28 cellular contexts compared by ENCODE assay signal in genomic region chr6:124080483-124080882, GRCh38.
"Had no signal": no experiment of that assay in that cellular context is flagged by ENCODE, and none has a peak within 500 bp of the region (broad histone marks: within the 10 kb centered on the region; RNA-seq: fewer than 3 reads in every experiment).

No MANE protein-coding gene starts in this region.

- H3K4me2 ChIP-seq: neural progenitor cell had no signal

- H3K9me3 ChIP-seq: ovary, psoas muscle, right lobe of liver, sigmoid colon, stomach, thoracic aorta, thyroid gland, tibial nerve, upper lobe of left lung, vagina had no signal

- DNase-seq: natural killer cell; nephron progenitor cell; occipital lobe; ovary; posterior cingulate gyrus; psoas muscle; right cardiac atrium; right lobe of liver; sigmoid colon; small intestine; stimulated activated CD4-positive, alpha-beta T cell treated with anti-CD3 and anti-CD28 coated beads, Interleukin-15, amount 100 ng/mL, for 24 hours; stimulated activated CD4-positive, alpha-beta T cell treated with anti-CD3 and anti-CD28 coated beads, Interleukin-2, amount 100 ng/mL, for 24 hours; stimulated activated CD4-positive, alpha-beta T cell treated with anti-CD3 and anti-CD28 coated beads, Interleukin-2, amount 100 ng/mL, for 48 hours; stimulated activated CD4-positive, alpha-beta T cell treated with anti-CD3 and anti-CD28 coated beads, Interleukin-4, amount 100 ng/mL, for 24 hours; stimulated activated naive B cell treated with anti-CD40 and anti-IgM and Interleukin-4, amounts not matched to agents 10 μg/mL and 1 μg/mL and 100 μg/mL, for 72 hours; stimulated activated naive CD4-positive, alpha-beta T cell treated with Interleukin-2 at 50 U/mL for 16 hours; stomach; thyroid gland; trophoblast cell; upper lobe of left lung had no signal

- ATAC-seq: natural killer cell; right cardiac atrium; right lobe of liver; stimulated activated effector memory CD8-positive, alpha-beta T cell treated with anti-CD3 and anti-CD28 coated beads, Interleukin-12 subunit alpha, Interleukin-12 subunit beta, amount 100 ng/mL, for 72 hours; stimulated activated naive B cell treated with anti-CD40 and anti-IgM and Interleukin-4, amounts not matched to agents 10 μg/mL and 1 μg/mL and 100 μg/mL, for 72 hours had no signal

- H3K27me3 ChIP-seq: neural progenitor cell, ovary, right lobe of liver, sigmoid colon, stomach, thyroid gland, tibial nerve, upper lobe of left lung, vagina had no signal

- H3K4me1 ChIP-seq: neural progenitor cell, parathyroid adenoma, right lobe of liver, thyroid gland, upper lobe of left lung, vagina had no signal

- H3K9ac ChIP-seq: neural progenitor cell, parathyroid adenoma had no signal

- H3K4me3 Mint-ChIP-seq: natural killer cell; nephron progenitor cell; neural progenitor cell; stimulated activated effector memory CD8-positive, alpha-beta T cell treated with anti-CD3 and anti-CD28 coated beads, Interleukin-12 subunit alpha, Interleukin-12 subunit beta, amount 100 ng/mL, for 72 hours; stimulated activated naive B cell treated with anti-CD40 and anti-IgM and Interleukin-4, amounts not matched to agents 10 μg/mL and 1 μg/mL and 100 μg/mL, for 72 hours; stimulated activated naive CD8-positive, alpha-beta T cell treated with anti-CD3 and anti-CD28 coated beads, Interleukin-15, Interleukin-2, amounts not matched to agents 100 ng/mL and 50 ng/mL, for 24 hours had no signal

- H3K4me3 ChIP-seq: neural progenitor cell, ovary, right lobe of liver, sigmoid colon, stomach, thoracic aorta, thyroid gland, tibial nerve, upper lobe of left lung, vagina had no signal

- H3K4me1 Mint-ChIP-seq: natural killer cell; stimulated activated effector memory CD8-positive, alpha-beta T cell treated with anti-CD3 and anti-CD28 coated beads, Interleukin-12 subunit alpha, Interleukin-12 subunit beta, amount 100 ng/mL, for 72 hours; stimulated activated naive B cell treated with anti-CD40 and anti-IgM and Interleukin-4, amounts not matched to agents 10 μg/mL and 1 μg/mL and 100 μg/mL, for 72 hours had no signal

- H3K27me3 Mint-ChIP-seq: progenitor cell of endocrine pancreas; stimulated activated naive B cell treated with anti-CD40 and anti-IgM and Interleukin-4, amounts not matched to agents 10 μg/mL and 1 μg/mL and 100 μg/mL, for 72 hours; stimulated activated naive CD8-positive, alpha-beta T cell treated with anti-CD3 and anti-CD28 coated beads, Interleukin-15, Interleukin-2, amounts not matched to agents 100 ng/mL and 50 ng/mL, for 24 hours had no signal

- H3K36me3 Mint-ChIP-seq: natural killer cell; neural progenitor cell; stimulated activated effector memory CD8-positive, alpha-beta T cell treated with anti-CD3 and anti-CD28 coated beads, Interleukin-12 subunit alpha, Interleukin-12 subunit beta, amount 100 ng/mL, for 72 hours; stimulated activated naive B cell treated with anti-CD40 and anti-IgM and Interleukin-4, amounts not matched to agents 10 μg/mL and 1 μg/mL and 100 μg/mL, for 72 hours had no signal

- H3K36me3 ChIP-seq: neural progenitor cell, ovary, right lobe of liver, sigmoid colon, stomach, thoracic aorta, thyroid gland, tibial nerve, upper lobe of left lung, vagina had no signal

- H3K27ac Mint-ChIP-seq: natural killer cell; neural progenitor cell; progenitor cell of endocrine pancreas; stimulated activated effector memory CD8-positive, alpha-beta T cell treated with anti-CD3 and anti-CD28 coated beads, Interleukin-12 subunit alpha, Interleukin-12 subunit beta, amount 100 ng/mL, for 72 hours; stimulated activated naive B cell treated with anti-CD40 and anti-IgM and Interleukin-4, amounts not matched to agents 10 μg/mL and 1 μg/mL and 100 μg/mL, for 72 hours; stimulated activated naive CD8-positive, alpha-beta T cell treated with anti-CD3 and anti-CD28 coated beads, Interleukin-15, Interleukin-2, amounts not matched to agents 100 ng/mL and 50 ng/mL, for 24 hours had no signal

- H3K27ac ChIP-seq: neural progenitor cell, ovary, parathyroid adenoma, psoas muscle, right lobe of liver, sigmoid colon, stomach, thoracic aorta, thyroid gland, tibial nerve, upper lobe of left lung, vagina had no signal

- H3K9me3 Mint-ChIP-seq: nephron progenitor cell; neural progenitor cell; stimulated activated naive B cell treated with anti-CD40 and anti-IgM and Interleukin-4, amounts not matched to agents 10 μg/mL and 1 μg/mL and 100 μg/mL, for 72 hours; stimulated activated naive CD8-positive, alpha-beta T cell treated with anti-CD3 and anti-CD28 coated beads, Interleukin-15, Interleukin-2, amounts not matched to agents 100 ng/mL and 50 ng/mL, for 24 hours had no signal
